ENCODE assay signal across 1 cellular context in genomic region chr3:8559351-8559750, GRCh38.
TF ChIP-seq lines count a peak whose summit lies in the region.

No MANE protein-coding gene starts in this region.

TF ChIP-seq in HepG2, 621 proteins besides CTCF, POLR2A, EP300 and RAD21:
- TF ChIP-seq ZNF281 (CRISPR knock-in tag; IDR thresholded peaks at IDR 0.05; ENCODE audit: borderline replicate concordance) (no peak), EZH2 (conservative IDR thresholded peaks at IDR 0.05; ENCODE audit: low read depth, low read length) (no peak), ZBTB46 (CRISPR knock-in tag; IDR thresholded peaks at IDR 0.05; ENCODE audit: borderline replicate concordance) (no peak), NFE2L1 (CRISPR knock-in tag; IDR thresholded peaks at IDR 0.05; ENCODE audit: borderline replicate concordance) (no peak), ZNF329 (CRISPR knock-in tag; IDR thresholded peaks at IDR 0.05; ENCODE audit: low read depth) (no peak), KDM2A (CRISPR knock-in tag; IDR thresholded peaks at IDR 0.05; ENCODE audit: borderline replicate concordance, low read depth) (no peak), PHF5A (CRISPR knock-in tag; IDR thresholded peaks at IDR 0.05; ENCODE audit: low read depth, unreplicated experiment) (no peak), ZNF713 (CRISPR knock-in tag; IDR thresholded peaks at IDR 0.05) (no peak), SPEN (CRISPR knock-in tag; IDR thresholded peaks at IDR 0.05; ENCODE audit: low read depth) (no peak), DDIT3 (CRISPR knock-in tag; IDR thresholded peaks at IDR 0.05) (no peak), ZKSCAN1 (IDR thresholded peaks at IDR 0.05; ENCODE audit: low read length) (no peak), ZNF234 (CRISPR knock-in tag; conservative IDR thresholded peaks at IDR 0.05) (no peak), SYNCRIP (IDR thresholded peaks at IDR 0.05; ENCODE audit: insufficient read depth, low read depth, low read length) (no peak), ATF2 (CRISPR knock-in tag; IDR thresholded peaks at IDR 0.05) (no peak), ISL2 (CRISPR knock-in tag; IDR thresholded peaks at IDR 0.05) (no peak), ZNF660 (CRISPR knock-in tag; IDR thresholded peaks at IDR 0.05; ENCODE audit: borderline replicate concordance, low read depth) (no peak), ZNF331 (CRISPR knock-in tag; IDR thresholded peaks at IDR 0.05) (no peak)
- TF ChIP-seq, protein P1, sequence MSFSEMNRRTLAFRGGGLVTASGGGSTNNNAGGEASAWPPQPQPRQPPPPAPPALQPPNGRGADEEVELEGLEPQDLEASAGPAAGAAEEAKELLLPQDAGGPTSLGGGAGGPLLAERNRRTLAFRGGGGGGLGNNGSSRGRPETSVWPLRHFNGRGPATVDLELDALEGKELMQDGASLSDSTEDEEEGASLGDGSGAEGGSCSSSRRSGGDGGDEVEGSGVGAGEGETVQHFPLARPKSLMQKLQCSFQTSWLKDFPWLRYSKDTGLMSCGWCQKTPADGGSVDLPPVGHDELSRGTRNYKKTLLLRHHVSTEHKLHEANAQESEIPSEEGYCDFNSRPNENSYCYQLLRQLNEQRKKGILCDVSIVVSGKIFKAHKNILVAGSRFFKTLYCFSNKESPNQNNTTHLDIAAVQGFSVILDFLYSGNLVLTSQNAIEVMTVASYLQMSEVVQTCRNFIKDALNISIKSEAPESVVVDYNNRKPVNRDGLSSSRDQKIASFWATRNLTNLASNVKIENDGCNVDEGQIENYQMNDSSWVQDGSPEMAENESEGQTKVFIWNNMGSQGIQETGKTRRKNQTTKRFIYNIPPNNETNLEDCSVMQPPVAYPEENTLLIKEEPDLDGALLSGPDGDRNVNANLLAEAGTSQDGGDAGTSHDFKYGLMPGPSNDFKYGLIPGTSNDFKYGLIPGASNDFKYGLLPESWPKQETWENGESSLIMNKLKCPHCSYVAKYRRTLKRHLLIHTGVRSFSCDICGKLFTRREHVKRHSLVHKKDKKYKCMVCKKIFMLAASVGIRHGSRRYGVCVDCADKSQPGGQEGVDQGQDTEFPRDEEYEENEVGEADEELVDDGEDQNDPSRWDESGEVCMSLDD (CRISPR knock-in tag; IDR thresholded peaks at IDR 0.05; ENCODE audit: borderline replicate concordance): no peak
